ENCODE assay signal across 8 cellular contexts in genomic region chr19:12965812-12966135, GRCh38. TPM values are rescaled to one million over a fixed set of nuclear protein-coding genes. Genes with fewer than 3 reads are reported as not detected.
DNase-seq lines count a peak whose midpoint lies in the region; ATAC-seq and TF ChIP-seq lines count a peak whose summit lies in the region.

No MANE protein-coding gene starts in this region.

- DNase-seq in LNCaP clone FGC (ENCODE audit: low read depth): no peak
- no peak for DNase-seq in chondrocyte (ENCODE audit: low spot score)
- no peak for DNase-seq in neural crest cell (ENCODE audit: low read depth, low spot score)
- DNase-seq in SW480 (ENCODE audit: low spot score): no peak
- DNase-seq in activated gamma-delta T cell treated with Interleukin-2 at 50 U/mL for 16 hours: no peak

- H3K9me3 Mint-ChIP-seq in chondrocyte (ENCODE audit: low read depth) (no peaks in the 10 kb centered on the region), neural crest cell (no peaks in the 10 kb centered on the region)

- H3K27ac Mint-ChIP-seq in chondrocyte (ENCODE audit: unreplicated experiment) (peak overlapping the region; percentile 86), neural crest cell (ENCODE audit: unreplicated experiment) (no peak overlapping the region)

- H3K4me1 Mint-ChIP-seq in chondrocyte (ENCODE audit: low read depth) (peaks cover 23% of the 10 kb centered on the region), neural crest cell (peaks cover 5% of the 10 kb centered on the region)

- H3K4me3 Mint-ChIP-seq in chondrocyte (ENCODE audit: unreplicated experiment): peak overlapping the region; percentile 97
- H3K4me3 Mint-ChIP-seq in neural crest cell: peak overlapping the region; percentile 57

- H3K36me3 Mint-ChIP-seq in chondrocyte (ENCODE audit: low read depth) (no peaks in the 10 kb centered on the region), neural crest cell (ENCODE audit: low read depth) (no peaks in the 10 kb centered on the region)

- no peak for ATAC-seq in HG02981 (IDR thresholded peaks at IDR 0.05; ENCODE audit: unreplicated experiment)
- no peak for ATAC-seq in HG02623 (IDR thresholded peaks at IDR 0.05; ENCODE audit: unreplicated experiment)

- TF ChIP-seq CTCF in C4-2B (conservative IDR thresholded peaks at IDR 0.05) (no peak), LNCaP clone FGC (IDR thresholded peaks at IDR 0.05; ENCODE audit: control insufficient read depth, extremely low read depth, insufficient read depth) (no peak), chondrocyte (IDR thresholded peaks at IDR 0.05) (no peak), neural crest cell (conservative IDR thresholded peaks at IDR 0.05) (no peak)

- H3K4me3 ChIP-seq in LNCaP clone FGC (ENCODE audit: low read depth, low read length): peak overlapping the region; percentile 52

- peak overlapping the region; percentile 60 for H3K27ac ChIP-seq in C4-2B

- H3K27me3 Mint-ChIP-seq in chondrocyte (ENCODE audit: low read depth): no peaks in the 10 kb centered on the region
- H3K27me3 Mint-ChIP-seq in neural crest cell (ENCODE audit: low read depth): peaks cover 31% of the 10 kb centered on the region

RNA-seq across cellular contexts. Expression of gene DAND5, which starts 3.6 kb away (rescaled TPM):
- total RNA-seq in chondrocyte (0.36 to 0.57 TPM (median 0.41 TPM) in 3 replicates), neural crest cell (not detected in 2 replicates)

RNA-seq across cellular contexts. Expression of gene GADD45GIP1, which starts 8.8 kb away (rescaled TPM):
- 28.8 to 31.3 TPM (median 29.1 TPM) in 3 replicates for total RNA-seq in chondrocyte
- total RNA-seq in neural crest cell: 26.0 and 26.4 TPM in 2 replicates

RNA-seq across cellular contexts. Expression of gene RAD23A, which starts 20.1 kb away (rescaled TPM):
- total RNA-seq in chondrocyte: 71.6 to 94.9 TPM (median 72.4 TPM) in 3 replicates
- total RNA-seq in neural crest cell: 77.3 and 82.8 TPM in 2 replicates

RNA-seq across cellular contexts. Expression of gene CALR, which starts 27.4 kb away (rescaled TPM):
- 1,165 to 1,556 TPM (median 1,179 TPM) in 3 replicates for total RNA-seq in chondrocyte
- 670 and 679 TPM in 2 replicates for total RNA-seq in neural crest cell

RNA-seq across cellular contexts. Expression of gene NFIX, which starts 29.5 kb away (rescaled TPM):
- total RNA-seq in chondrocyte (95.4 to 117 TPM (median 98.9 TPM) in 3 replicates), neural crest cell (0.23 and 0.68 TPM in 2 replicates)
